Comparison of ENCODE assay signal across 11 cellular contexts in genomic region chr3:45180051-45180450, GRCh38. TPM values are rescaled to one million over a fixed set of nuclear protein-coding genes. Genes with fewer than 3 reads are reported as not detected.
DNase-seq lines count a peak whose midpoint lies in the region; FAIRE-seq and TF ChIP-seq lines count a peak whose summit lies in the region.
"Had no signal": no experiment of that assay in that cellular context is flagged by ENCODE, and none has a peak within 500 bp of the region (broad histone marks: within the 10 kb centered on the region; RNA-seq: fewer than 3 reads in every experiment).

No MANE protein-coding gene starts in this region.

- no peak overlapping the region for H3K18ac ChIP-seq in mesendoderm (ENCODE audit: low read length)

- no peak overlapping the region for H3K27ac ChIP-seq in Karpas-422 (ENCODE audit: low read length)
- H3K27ac ChIP-seq in mesendoderm (ENCODE audit: low read depth, low read length) = no peak overlapping the region
- no peak overlapping the region for H3K27ac ChIP-seq in coronary artery
- H3K27ac ChIP-seq: heart right ventricle had no signal

- H4K8ac ChIP-seq in mesendoderm (ENCODE audit: low read depth, low read length) = no peak overlapping the region

- no peak overlapping the region for H2BK120ac ChIP-seq in mesendoderm (ENCODE audit: low read depth, low read length)

- H3K79me1 ChIP-seq in mesendoderm (ENCODE audit: low read length) = no peaks in the 10 kb centered on the region

- H3K4me1 ChIP-seq in Karpas-422 (ENCODE audit: low read length) (no peaks in the 10 kb centered on the region), mesendoderm (ENCODE audit: control insufficient read depth, low read depth, low read length) (peaks cover 6% of the 10 kb centered on the region)

- H3K36me3 ChIP-seq in Karpas-422 (ENCODE audit: insufficient read depth, low read length) (no peaks in the 10 kb centered on the region), mesendoderm (ENCODE audit: control insufficient read depth, insufficient read depth, low read length) (no peaks in the 10 kb centered on the region)
- H3K36me3 ChIP-seq: heart right ventricle had no signal

- no peaks in the 10 kb centered on the region for H3K9me2 ChIP-seq in Karpas-422 (replicated peaks; ENCODE audit: insufficient read depth, low read length)

- H2AFZ ChIP-seq in Karpas-422 (ENCODE audit: low read length) = no peak overlapping the region

- H3K4me3 ChIP-seq in Karpas-422 (ENCODE audit: low read length) = no peak overlapping the region
- no peak overlapping the region for H3K4me3 ChIP-seq in cardiac fibroblast (replicated peaks in 1 of 2; ENCODE audit: low read depth in 2 of 2, low read length in 2 of 2)
- H3K4me3 ChIP-seq in mesendoderm (ENCODE audit: low read length) = no peak overlapping the region
- H3K4me3 ChIP-seq in coronary artery = no peak overlapping the region
- H3K4me3 ChIP-seq: heart right ventricle had no signal

- no peak overlapping the region for H3K4ac ChIP-seq in mesendoderm (ENCODE audit: low read depth, low read length)

- no peak overlapping the region for H2AK5ac ChIP-seq in mesendoderm (ENCODE audit: low read length)

- H3K23ac ChIP-seq in mesendoderm (ENCODE audit: low read length) = no peak overlapping the region

- no peaks in the 10 kb centered on the region for H3K79me2 ChIP-seq in Karpas-422 (ENCODE audit: low read length)
- no peaks in the 10 kb centered on the region for H3K79me2 ChIP-seq in mesendoderm (ENCODE audit: control insufficient read depth, insufficient read depth, low read length)

- H3K27me3 ChIP-seq in Karpas-422 (ENCODE audit: low read length) = no peaks in the 10 kb centered on the region
- H3K27me3 ChIP-seq in mesendoderm (ENCODE audit: insufficient read depth, low read length, poor library complexity) = no peaks in the 10 kb centered on the region

- DNase-seq in AG08396 (ENCODE audit: low spot score) (peak; percentile 64), Karpas-422 (peak; percentile 37), cardiac fibroblast (ENCODE audit: low read depth in 2 of 2) (peak; percentile 41 to 63), mesendoderm (peak; percentile 66), GM19239 (ENCODE audit: insufficient read length, low spot score) (no peak), HuH-7.5 (ENCODE audit: low spot score) (no peak), NCI-H510A treated with DMSO at 0.1 percent for 48 hours (lab: John Stamatoyannopoulos, UW) (no peak), coronary artery (ENCODE audit: low spot score) (no peak)
- DNase-seq: activated effector memory CD4-positive, alpha-beta T cell treated with anti-CD3 and anti-CD28 coated beads, Interleukin-2, amount 50 U/mL, for 16 hours; heart right ventricle had no signal

- H3K56ac ChIP-seq in mesendoderm (ENCODE audit: low read length) = no peak overlapping the region

- H3K9ac ChIP-seq in Karpas-422 (ENCODE audit: low read length) (no peak overlapping the region), mesendoderm (ENCODE audit: low read length) (no peak overlapping the region)

- H4K20me1 ChIP-seq in Karpas-422 (ENCODE audit: insufficient read depth, low read depth, low read length) = no peaks in the 10 kb centered on the region

- H3K4me2 ChIP-seq in Karpas-422 (ENCODE audit: low read depth, low read length, poor library complexity, severe bottlenecking) = no peak overlapping the region
- no peak overlapping the region for H3K4me2 ChIP-seq in mesendoderm (ENCODE audit: low read length)

- H2BK15ac ChIP-seq in mesendoderm (replicated peaks; ENCODE audit: low read depth) = no peak overlapping the region

- FAIRE-seq in GM19239 (lab: Jason Lieb, UNC) = no peak

- TF ChIP-seq CTCF in cardiac fibroblast (IDR thresholded peaks at IDR 0.05; ENCODE audit: low read depth, low read length) (no peak), coronary artery (IDR thresholded peaks at IDR 0.05) (no peak)

- H3K9me3 ChIP-seq in Karpas-422 (ENCODE audit: low read length) = no peaks in the 10 kb centered on the region
- H3K9me3 ChIP-seq: heart right ventricle had no signal

- no peak overlapping the region for H4K5ac ChIP-seq in mesendoderm (ENCODE audit: low read length)

- H2BK5ac ChIP-seq in mesendoderm (ENCODE audit: low read length) = no peak overlapping the region

- no CpG with 5 or more reads among the region's 6 CpGs for WGBS in mesendoderm (ENCODE audit: extremely low coverage, insufficient coverage, low lambda C conversion rate)

RNA-seq across cellular contexts. Expression of gene CDCP1, which starts 33.9 kb away (rescaled TPM):
- not detected in 2 replicates for total RNA-seq in Karpas-422 (2014; rRNA removed; shearing (Covaris generic); ENCODE audit: low replicate concordance)
- 7.2 TPM for polyA plus RNA-seq in mesendoderm (2013, experiment 1 of 2)
- 6.9 TPM for polyA plus RNA-seq in mesendoderm (2013, experiment 2 of 2)
- polyA plus RNA-seq: neural cell had no signal

RNA-seq across cellular contexts. Expression of gene TMEM158, which starts 46.0 kb away (rescaled TPM):
- not detected in 2 replicates for total RNA-seq in Karpas-422 (2014; rRNA removed; shearing (Covaris generic); ENCODE audit: low replicate concordance)
- polyA plus RNA-seq in mesendoderm (2013, experiment 1 of 2) = 23.6 TPM
- 22.3 TPM for polyA plus RNA-seq in mesendoderm (2013, experiment 2 of 2)

Comparison
In these comparisons a context has a peak if more than half of its experiments do, and no peak if none do; other contexts are left out.
1. DNase-seq: peak in AG08396 (single experiment), Karpas-422 (single experiment), cardiac fibroblast (2 of 2) and mesendoderm (single experiment); none in GM19239 (single experiment), HuH-7.5 (single experiment), NCI-H510A treated with DMSO at 0.1 percent for 48 hours (single experiment) and coronary artery (single experiment).